8 cellular contexts compared by ENCODE assay signal in genomic region chr20:56391596-56392281, GRCh38. TPM values are rescaled to one million over a fixed set of nuclear protein-coding genes. Genes with fewer than 3 reads are reported as not detected.
A peak's percentile ranks its signal among the peaks of the same experiment; 100 is the strongest.
DNase-seq lines count a peak whose midpoint lies in the region; ATAC-seq and TF ChIP-seq lines count a peak whose summit lies in the region.

Gene AURKA, minus strand, starts transcription at chr20:56392215. Its CDS starts 4,018 bp downstream, at chr20:56388197.

- peak within 1 kb of the TSS; percentile 95 for H3K27ac ChIP-seq in neuronal stem cell (replicated peaks; ENCODE audit: low read length)

- H3K4me3 Mint-ChIP-seq in activated CD4-positive, alpha-beta T cell treated with anti-CD3 and anti-CD28 coated beads for 36 hours, result no peak within 1 kb of the TSS

- peak within 1 kb of the TSS; percentile 94 for H3K18ac ChIP-seq in neuronal stem cell (ENCODE audit: low read length)

- H2BK5ac ChIP-seq in neuronal stem cell (ENCODE audit: low read length), result peak within 1 kb of the TSS; percentile 77

- no peak for DNase-seq in activated CD4-positive, alpha-beta T cell treated with anti-CD3 and anti-CD28 coated beads for 36 hours
- no peak for DNase-seq in activated CD4-positive, alpha-beta T cell treated with anti-CD3 and anti-CD28 coated beads for 1 hour
- DNase-seq in RKO (ENCODE audit: low spot score), result peak; percentile 33
- DNase-seq in epithelial cell of proximal tubule (ENCODE audit: low read depth), result no peak
- no peak for DNase-seq in neuronal stem cell (ENCODE audit: low spot score)
- no peak for DNase-seq in iPS-NIHi11 (ENCODE audit: low spot score)
- DNase-seq in stimulated activated CD4-positive, alpha-beta T cell treated with anti-CD3 and anti-CD28 coated beads, Interleukin-4, amount 100 ng/mL, for 24 hours, result no peak

- H4K8ac ChIP-seq in neuronal stem cell (ENCODE audit: low read depth, low read length), result no peak within 1 kb of the TSS

- H3K27me3 ChIP-seq in neuronal stem cell (ENCODE audit: control insufficient read depth in 3 of 3, insufficient read depth in 3 of 3, low read depth in 1 of 3, low read length in 3 of 3), result no peaks in the 10 kb centered on the region

- no peaks in the 10 kb centered on the region for H3K9me3 ChIP-seq in neuronal stem cell (replicated peaks in 1 of 2; ENCODE audit: control insufficient read depth in 2 of 2, insufficient read depth in 1 of 2, low read depth in 1 of 2, low read length in 2 of 2)

- intact Hi-C loops in activated CD4-positive, alpha-beta T cell treated with anti-CD3 and anti-CD28 coated beads for 36 hours (cut with DNase I, micrococcal nuclease), result loop anchor here (1.0 kb wide), 4 partner anchors 9 to 77 kb away; partner anchors contain the start of genes RTF2 (in 2 of the 2) and FAM210B (in 1 of the 2)

- POLR2A ChIA-PET in activated CD4-positive, alpha-beta T cell treated with anti-CD3 and anti-CD28 coated beads for 36 hours (lab: Charles Lee), result interaction anchor here (0.5 to 2.3 kb wide), 5 partner anchors 9 to 37 kb away, joined by 3 to 6 read pairs (median 3); partner anchors contain the start of genes CASS4 and FAM210B

- peak; percentile 37 for ATAC-seq in activated CD4-positive, alpha-beta T cell treated with anti-CD3 and anti-CD28 coated beads for 36 hours
- ATAC-seq in HG02759 (IDR thresholded peaks at IDR 0.05; ENCODE audit: unreplicated experiment), result peak; percentile 38

- H3K23ac ChIP-seq in neuronal stem cell (ENCODE audit: low read depth, low read length, poor library complexity), result peak within 1 kb of the TSS; percentile 4

- H3K36me3 Mint-ChIP-seq in activated CD4-positive, alpha-beta T cell treated with anti-CD3 and anti-CD28 coated beads for 36 hours (ENCODE audit: low read depth), result peaks cover 58% of the 10 kb centered on the region

- H3K4me1 Mint-ChIP-seq in activated CD4-positive, alpha-beta T cell treated with anti-CD3 and anti-CD28 coated beads for 36 hours, result peaks cover 41% of the 10 kb centered on the region

- peaks cover 9% of the 10 kb centered on the region for H3K79me1 ChIP-seq in neuronal stem cell (ENCODE audit: low read depth, low read length)

- no peak for TF ChIP-seq CTCF in epithelial cell of proximal tubule (conservative IDR thresholded peaks at IDR 0.05; ENCODE audit: low read depth, low read length)

- H4K91ac ChIP-seq in neuronal stem cell (ENCODE audit: low read depth, low read length, poor library complexity), result no peak within 1 kb of the TSS

- H3K9ac ChIP-seq in neuronal stem cell (ENCODE audit: low read depth, low read length, poor library complexity), result peak within 1 kb of the TSS; percentile 87

- H3K14ac ChIP-seq in neuronal stem cell (ENCODE audit: low read length), result peak within 1 kb of the TSS; percentile 85

- no peaks in the 10 kb centered on the region for H3K9me3 Mint-ChIP-seq in activated CD4-positive, alpha-beta T cell treated with anti-CD3 and anti-CD28 coated beads for 36 hours (ENCODE audit: low read depth)

- H3K4me2 ChIP-seq in neuronal stem cell (ENCODE audit: insufficient read depth, low read length, poor library complexity, severe bottlenecking), result peak within 1 kb of the TSS; percentile 79

- H2AK5ac ChIP-seq in neuronal stem cell (ENCODE audit: low read depth, low read length), result no peak within 1 kb of the TSS

- H2BK120ac ChIP-seq in neuronal stem cell (ENCODE audit: low read depth, low read length), result no peak within 1 kb of the TSS

- H3K4me3 ChIP-seq in epithelial cell of proximal tubule (ENCODE audit: low read depth, low read length), result peak within 1 kb of the TSS; percentile 99
- peak within 1 kb of the TSS; percentile 95 to 99 for H3K4me3 ChIP-seq in neuronal stem cell (ENCODE audit: low read length in 2 of 2)

- H3K36me3 ChIP-seq in neuronal stem cell (replicated peaks in 1 of 2; ENCODE audit: control insufficient read depth in 2 of 2, insufficient read depth in 2 of 2, low read length in 2 of 2), result peaks cover 26 to 73% of the 10 kb centered on the region in 2 donors

- H2BK15ac ChIP-seq in neuronal stem cell (ENCODE audit: low read length), result no peak within 1 kb of the TSS

- H3K27ac Mint-ChIP-seq in activated CD4-positive, alpha-beta T cell treated with anti-CD3 and anti-CD28 coated beads for 36 hours, result no peak within 1 kb of the TSS

- peaks cover 5 to 11% of the 10 kb centered on the region in 2 donors for H3K4me1 ChIP-seq in neuronal stem cell (ENCODE audit: control insufficient read depth in 2 of 2, insufficient read depth in 1 of 2, low read depth in 1 of 2, low read length in 2 of 2)

- H3K4ac ChIP-seq in neuronal stem cell (ENCODE audit: low read length), result no peak within 1 kb of the TSS

- no peaks in the 10 kb centered on the region for H3K27me3 Mint-ChIP-seq in activated CD4-positive, alpha-beta T cell treated with anti-CD3 and anti-CD28 coated beads for 36 hours

- CTCF ChIA-PET in activated CD4-positive, alpha-beta T cell treated with anti-CD3 and anti-CD28 coated beads for 36 hours (lab: Charles Lee), result interaction anchor here (0.7 to 1.9 kb wide), 8 partner anchors 20 to 93 kb away, joined by 3 to 6 read pairs (median 4); partner anchors contain the start of genes CASS4 and FAM210B

- no CpG with 5 or more reads among the region's 37 CpGs for WGBS in neuronal stem cell (ENCODE audit: extremely low coverage in 2 of 2, insufficient read length in 2 of 2, insufficient replicate concordance in 1 of 2), 2 donors

- H2BK12ac ChIP-seq in neuronal stem cell (ENCODE audit: low read length), result no peak within 1 kb of the TSS

- H2AFZ ChIP-seq in neuronal stem cell (ENCODE audit: low read length), result peak within 1 kb of the TSS; percentile 97

RNA-seq across cellular contexts. Expression of gene AURKA, which starts in this region (rescaled TPM):
- total RNA-seq in activated CD4-positive, alpha-beta T cell treated with anti-CD3 and anti-CD28 coated beads for 36 hours, result 100 to 1,000 TPM; 103 to 114 TPM
- 83.9 and 116 TPM in 2 replicates for total RNA-seq in epithelial cell of proximal tubule
- 113 TPM for polyA plus RNA-seq in neuronal stem cell (2013, experiment 1 of 2)
- 109 TPM for polyA plus RNA-seq in neuronal stem cell (2013, experiment 2 of 2)
